1 cellular context compared by ENCODE assay signal in the genomic region with DNA sequence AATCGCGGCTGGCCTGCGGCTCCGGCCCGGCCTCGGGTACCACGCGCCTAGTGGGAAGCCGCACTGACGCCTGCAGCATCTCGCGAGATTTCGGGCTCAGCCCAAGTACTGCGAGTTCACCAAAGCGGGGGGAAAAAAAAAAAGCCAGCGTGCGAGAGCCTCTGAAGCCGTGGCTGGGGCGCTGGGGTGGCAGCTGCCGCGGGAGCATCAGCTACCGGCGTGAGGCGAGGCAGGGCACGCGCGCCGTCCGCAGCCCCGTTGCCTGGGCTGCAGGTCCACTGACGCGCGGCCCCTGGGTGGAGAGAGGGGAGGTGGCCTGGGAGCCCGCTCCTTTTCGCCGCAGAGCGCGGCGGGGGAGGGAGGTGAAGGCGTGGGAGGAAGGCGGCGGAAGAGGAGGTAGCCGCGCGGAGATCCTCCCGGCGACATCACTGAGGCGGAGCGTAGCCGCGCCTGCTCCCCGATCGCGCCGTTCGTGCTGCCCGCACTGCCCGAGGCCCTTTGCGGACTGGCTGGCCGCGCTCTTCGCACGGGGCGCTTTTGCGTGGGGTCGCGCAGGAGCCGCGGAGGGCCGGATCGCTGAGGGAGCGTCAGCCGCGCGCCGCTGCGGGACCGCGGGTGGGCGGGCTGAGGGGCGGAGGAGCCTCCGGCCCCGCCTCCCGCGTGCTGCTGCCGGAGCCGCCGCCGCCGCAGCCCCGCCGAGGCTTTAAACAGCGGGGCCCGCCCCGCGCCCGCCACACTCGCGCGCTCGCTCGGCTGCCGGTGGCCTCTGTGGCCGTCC.
A peak's percentile ranks its signal among the peaks of the same experiment; 100 is the strongest.
TF ChIP-seq lines count a peak whose summit lies in the region.

Gene SLC12A2 (plus strand): TSS at position 734 of the 778 bp plus-strand sequence. CDS start 189 bp downstream, outside the sequence.

TF ChIP-seq in IMR-90, 13 proteins besides CTCF, POLR2A, EP300 and RAD21 (continued from another document):
- TF ChIP-seq, protein P1, sequence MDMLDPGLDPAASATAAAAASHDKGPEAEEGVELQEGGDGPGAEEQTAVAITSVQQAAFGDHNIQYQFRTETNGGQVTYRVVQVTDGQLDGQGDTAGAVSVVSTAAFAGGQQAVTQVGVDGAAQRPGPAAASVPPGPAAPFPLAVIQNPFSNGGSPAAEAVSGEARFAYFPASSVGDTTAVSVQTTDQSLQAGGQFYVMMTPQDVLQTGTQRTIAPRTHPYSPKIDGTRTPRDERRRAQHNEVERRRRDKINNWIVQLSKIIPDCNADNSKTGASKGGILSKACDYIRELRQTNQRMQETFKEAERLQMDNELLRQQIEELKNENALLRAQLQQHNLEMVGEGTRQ (IDR thresholded peaks at IDR 0.05; ENCODE audit: low read depth, low read length) = peak; percentile 41; the same call in 1 of the 2 replicates
- TF ChIP-seq, protein P2, sequence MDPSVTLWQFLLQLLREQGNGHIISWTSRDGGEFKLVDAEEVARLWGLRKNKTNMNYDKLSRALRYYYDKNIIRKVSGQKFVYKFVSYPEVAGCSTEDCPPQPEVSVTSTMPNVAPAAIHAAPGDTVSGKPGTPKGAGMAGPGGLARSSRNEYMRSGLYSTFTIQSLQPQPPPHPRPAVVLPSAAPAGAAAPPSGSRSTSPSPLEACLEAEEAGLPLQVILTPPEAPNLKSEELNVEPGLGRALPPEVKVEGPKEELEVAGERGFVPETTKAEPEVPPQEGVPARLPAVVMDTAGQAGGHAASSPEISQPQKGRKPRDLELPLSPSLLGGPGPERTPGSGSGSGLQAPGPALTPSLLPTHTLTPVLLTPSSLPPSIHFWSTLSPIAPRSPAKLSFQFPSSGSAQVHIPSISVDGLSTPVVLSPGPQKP (IDR thresholded peaks at IDR 0.05; ENCODE audit: borderline replicate concordance, low read depth, low read length) = no peak
- no peak for TF ChIP-seq RCOR1 (IDR thresholded peaks at IDR 0.05; ENCODE audit: insufficient replicate concordance, low read length)
TF ChIP-seq in IMR-90: peak in this region for 4.
